In the genomic region with DNA sequence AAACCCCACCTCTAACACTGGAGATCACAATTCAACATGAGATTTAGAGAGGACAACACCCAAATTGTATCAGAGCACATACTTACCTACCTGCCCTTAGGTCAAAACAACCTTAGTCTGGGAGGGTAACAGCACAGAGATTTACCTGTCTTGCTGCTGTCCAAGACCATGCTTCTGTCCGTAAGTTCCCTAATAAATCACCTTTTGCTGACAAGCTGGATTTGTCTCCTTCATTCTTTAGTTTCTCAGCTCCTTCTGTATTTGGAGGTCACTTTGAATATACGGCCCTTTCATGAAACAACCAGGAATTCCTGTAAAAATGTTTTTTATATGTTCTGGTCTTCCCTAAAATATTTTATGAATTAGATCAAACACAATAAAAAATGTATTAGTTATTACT, we compare ENCODE assay signal across 16 cellular contexts. TPM values are rescaled to one million over a fixed set of nuclear protein-coding genes. Genes with fewer than 3 reads are reported as not detected.
DNase-seq lines count a peak whose midpoint lies in the region; ATAC-seq lines count a peak whose summit lies in the region.
"Had no signal": no experiment of that assay in that cellular context is flagged by ENCODE, and none has a peak within 500 bp of the region (broad histone marks: within the 10 kb centered on the region; RNA-seq: fewer than 3 reads in every experiment).

No MANE protein-coding gene starts in this region.

- H3K27me3 Mint-ChIP-seq in activated naive CD4-positive, alpha-beta T cell treated with anti-CD3 and anti-CD28 coated beads, Interleukin-2, amount 50 U/mL, for 24 hours: no peaks in the 10 kb centered on the region
- no peaks in the 10 kb centered on the region for H3K27me3 Mint-ChIP-seq in central memory CD8-positive, alpha-beta T cell
- peaks cover 0 to 6% (median 0%) of the 10 kb centered on the region in 5 donors for H3K27me3 Mint-ChIP-seq in naive thymus-derived CD4-positive, alpha-beta T cell

- H3K9me3 ChIP-seq in naive thymus-derived CD4-positive, alpha-beta T cell (ENCODE audit: control insufficient read depth in 2 of 3, low read length in 3 of 3): no peaks in the 10 kb centered on the region
- H3K9me3 ChIP-seq: tibial artery had no signal

- H3K4me1 ChIP-seq in naive thymus-derived CD4-positive, alpha-beta T cell (ENCODE audit: control insufficient read depth in 2 of 2, insufficient read depth in 2 of 2, low read length in 2 of 2): peaks cover 8% of the 10 kb centered on the region in 2 donors

- no peak overlapping the region for H3K4me3 ChIP-seq in naive thymus-derived CD4-positive, alpha-beta T cell (ENCODE audit: low read length)

- no peak for ATAC-seq in central memory CD8-positive, alpha-beta T cell (replicated peaks; ENCODE audit: extremely low read depth, poor library complexity, severe bottlenecking)
- no peak for ATAC-seq in naive thymus-derived CD4-positive, alpha-beta T cell
- ATAC-seq in Right ventricle myocardium inferior (no peak), HG02938 (IDR thresholded peaks at IDR 0.05; ENCODE audit: unreplicated experiment) (no peak)

- peak overlapping the region; percentile 11 for H3K4me3 Mint-ChIP-seq in activated naive CD4-positive, alpha-beta T cell treated with anti-CD3 and anti-CD28 coated beads, Interleukin-2, amount 50 U/mL, for 24 hours
- H3K4me3 Mint-ChIP-seq in central memory CD8-positive, alpha-beta T cell: peak overlapping the region; percentile 88
- peak overlapping the region in 5 of 10 donors; percentile 91 to 98 (median 94) for H3K4me3 Mint-ChIP-seq in naive thymus-derived CD4-positive, alpha-beta T cell

- H3K36me3 ChIP-seq in naive thymus-derived CD4-positive, alpha-beta T cell (ENCODE audit: control insufficient read depth in 2 of 3, insufficient read depth in 3 of 3, low read length in 3 of 3): no peaks in the 10 kb centered on the region
- H3K36me3 ChIP-seq: tibial artery had no signal

- CTCF ChIA-PET in naive thymus-derived CD4-positive, alpha-beta T cell (lab: Charles Lee): interaction anchor here (0.7 kb wide), 1 partner anchor 11 kb away, joined by 3 read pairs; no protein-coding TSS in a partner anchor

- H3K27me3 ChIP-seq in naive thymus-derived CD4-positive, alpha-beta T cell (ENCODE audit: control insufficient read depth in 2 of 2, insufficient read depth in 2 of 2, low read length in 2 of 2): no peaks in the 10 kb centered on the region
- H3K27me3 ChIP-seq: tibial artery had no signal

- H3K27ac Mint-ChIP-seq in activated naive CD4-positive, alpha-beta T cell treated with anti-CD3 and anti-CD28 coated beads, Interleukin-2, amount 50 U/mL, for 24 hours: no peak overlapping the region
- no peak overlapping the region for H3K27ac Mint-ChIP-seq in central memory CD8-positive, alpha-beta T cell (ENCODE audit: low read depth)
- H3K27ac Mint-ChIP-seq in naive thymus-derived CD4-positive, alpha-beta T cell: peak overlapping the region in 5 of 9 donors; percentile 4 to 94 (median 24)
- H3K27ac Mint-ChIP-seq: CD14-positive monocyte had no signal

- intact Hi-C loops in naive thymus-derived CD4-positive, alpha-beta T cell (cut with micrococcal nuclease): no loop called here
- intact Hi-C loops in Right ventricle myocardium inferior (cut with DNase I): no loop called here

- no peaks in the 10 kb centered on the region for H3K36me3 Mint-ChIP-seq in activated naive CD4-positive, alpha-beta T cell treated with anti-CD3 and anti-CD28 coated beads, Interleukin-2, amount 50 U/mL, for 24 hours
- peaks cover 10% of the 10 kb centered on the region for H3K36me3 Mint-ChIP-seq in central memory CD8-positive, alpha-beta T cell (ENCODE audit: insufficient read depth)
- peaks cover 0 to 4% (median 0%) of the 10 kb centered on the region in 5 donors for H3K36me3 Mint-ChIP-seq in naive thymus-derived CD4-positive, alpha-beta T cell

- no peak for DNase-seq in activated naive CD4-positive, alpha-beta T cell (lab: John Stamatoyannopoulos, UW)
- DNase-seq in central memory CD8-positive, alpha-beta T cell (ENCODE audit: low spot score in 2 of 2): no peak
- DNase-seq in naive thymus-derived CD4-positive, alpha-beta T cell: no peak
- DNase-seq in Right ventricle myocardium inferior (ENCODE audit: missing footprints) (no peak), SKM-1 treated with dmso at 0.1 percent for 144 hours (lab: John Stamatoyannopoulos, UW; ENCODE audit: unreplicated experiment) (no peak), NCI-H526 (lab: John Stamatoyannopoulos, UW) (no peak)
- DNase-seq: activated gamma-delta T cell treated with Interleukin-2 at 50 U/mL for 16 hours; H7; hippocampal formation; Kasumi-1; NCI-H1417 treated with DMSO at 0.1 percent for 48 hours; NK-92 treated with Interleukin-12 subunit alpha and Interleukin-12 subunit beta, amount 100 ng/mL, for 24 hours; tibial artery had no signal

- peaks cover 33% of the 10 kb centered on the region for H3K4me1 Mint-ChIP-seq in activated naive CD4-positive, alpha-beta T cell treated with anti-CD3 and anti-CD28 coated beads, Interleukin-2, amount 50 U/mL, for 24 hours
- H3K4me1 Mint-ChIP-seq in central memory CD8-positive, alpha-beta T cell: peaks cover 26% of the 10 kb centered on the region
- peaks cover 11 to 43% (median 33%) of the 10 kb centered on the region in 7 donors for H3K4me1 Mint-ChIP-seq in naive thymus-derived CD4-positive, alpha-beta T cell

- no peak overlapping the region for H3K27ac ChIP-seq in naive thymus-derived CD4-positive, alpha-beta T cell (ENCODE audit: low read depth, low read length)

- POLR2A ChIA-PET in naive thymus-derived CD4-positive, alpha-beta T cell (lab: Charles Lee): interaction anchor here (3.3 kb wide), 1 partner anchor 66 kb away, joined by 12 read pairs; no protein-coding TSS in a partner anchor

- no peaks in the 10 kb centered on the region for H3K9me3 Mint-ChIP-seq in activated naive CD4-positive, alpha-beta T cell treated with anti-CD3 and anti-CD28 coated beads, Interleukin-2, amount 50 U/mL, for 24 hours
- no peaks in the 10 kb centered on the region for H3K9me3 Mint-ChIP-seq in central memory CD8-positive, alpha-beta T cell
- H3K9me3 Mint-ChIP-seq in naive thymus-derived CD4-positive, alpha-beta T cell: peaks cover 0 to 2% (median 0%) of the 10 kb centered on the region in 11 donors

RNA-seq across cellular contexts. Expression of a gene that starts 1.6 kb away (rescaled TPM):
- total RNA-seq in naive thymus-derived CD4-positive, alpha-beta T cell: 10 to 100 TPM in 3 of 5 experiments, 1 to 10 TPM in 2; 6.1 to 21.0 (median 12.1) TPM
- polyA plus RNA-seq in naive thymus-derived CD4-positive, alpha-beta T cell: 1 to 10 TPM; 4.2 to 4.5 TPM
- total RNA-seq in Right ventricle myocardium inferior: 25.4 TPM

Comparison
In these comparisons a context has a peak if more than half of its experiments do, and no peak if none do; other contexts are left out.
1. H3K27ac Mint-ChIP-seq: peak in naive thymus-derived CD4-positive, alpha-beta T cell (5 of 9); none in activated naive CD4-positive, alpha-beta T cell treated with anti-CD3 and anti-CD28 coated beads, Interleukin-2, amount 50 U/mL, for 24 hours (single experiment) and central memory CD8-positive, alpha-beta T cell (single experiment).